Comparison of ENCODE assay signal across 9 cellular contexts in genomic region chr17:38429476-38430100, GRCh38. TPM values are rescaled to one million over a fixed set of nuclear protein-coding genes. Genes with fewer than 3 reads are reported as not detected.
DNase-seq lines count a peak whose midpoint lies in the region; ATAC-seq, FAIRE-seq and TF ChIP-seq lines count a peak whose summit lies in the region.
"Had no signal": no experiment of that assay in that cellular context is flagged by ENCODE, and none has a peak within 500 bp of the region (broad histone marks: within the 10 kb centered on the region; RNA-seq: fewer than 3 reads in every experiment).

No MANE protein-coding gene starts in this region.

- H3K79me2 ChIP-seq in OCI-LY3 (ENCODE audit: low read length) (no peaks in the 10 kb centered on the region), H1 (ENCODE audit: control insufficient read depth in 1 of 2, insufficient read depth in 2 of 2, low read length in 2 of 2) (peaks cover 0 to 60% of the 10 kb centered on the region in 2 experiments; a peak in 2 of 4 replicates)

- no peak overlapping the region for H2BK120ac ChIP-seq in H1 (replicated peaks; ENCODE audit: low read depth, low read length)

- DNase-seq in AG10803 (ENCODE audit: low read depth) (no peak), H1 (ENCODE audit: low read depth in 1 of 2, low spot score in 2 of 2) (no peak), neural crest cell (ENCODE audit: low read depth, low spot score) (no peak), GM19239 (ENCODE audit: insufficient read length, low spot score) (no peak), activated gamma-delta T cell (lab: John Stamatoyannopoulos, UW) (no peak), A172 (ENCODE audit: low spot score) (no peak)
- DNase-seq: effector memory CD4-positive, alpha-beta T cell had no signal

- H3K18ac ChIP-seq in H1 (ENCODE audit: extremely low read depth, low read length) = peak overlapping the region; percentile 4

- H2AFZ ChIP-seq in OCI-LY3 (ENCODE audit: low read depth, low read length) = no peak overlapping the region
- H2AFZ ChIP-seq in H1 (ENCODE audit: low read length) = no peak overlapping the region

- no peak overlapping the region for H3K4ac ChIP-seq in H1 (replicated peaks; ENCODE audit: insufficient read length, low read depth, low read length)

- H3K27ac Mint-ChIP-seq in neural crest cell (ENCODE audit: unreplicated experiment) = no peak overlapping the region

- H3K9ac ChIP-seq in OCI-LY3 (ENCODE audit: low read length) (peak overlapping the region; percentile 75; the same call in 1 of the 2 replicates), H1 (replicated peaks in 1 of 4; ENCODE audit: extremely low read depth in 1 of 4, low read depth in 3 of 4, low read length in 3 of 4) (no peak overlapping the region; a peak in 1 of 7 replicates)

- H3K56ac ChIP-seq in H1 (replicated peaks; ENCODE audit: insufficient read length, low read depth, low read length) = no peak overlapping the region

- H2BK5ac ChIP-seq in H1 (ENCODE audit: low read depth, low read length) = 0 out of 2 replicates have a peak overlapping the region, but pooled peaks have one; percentile 1

- no peak overlapping the region for H3K23ac ChIP-seq in H1 (ENCODE audit: insufficient read length)

- H2AK5ac ChIP-seq in H1 (ENCODE audit: low read depth, low read length) = no peak overlapping the region

- POLR2A ChIA-PET in H1 (lab: Charles Lee; ENCODE audit: partially characterized antibody) = interaction anchor here (0.9 to 7.6 kb wide), 10 partner anchors 8 to 29 kb away, joined by 3 to 72 read pairs (median 6); no protein-coding TSS in a partner anchor

- TF ChIP-seq EP300 in H1 (IDR thresholded peaks at IDR 0.05; ENCODE audit: borderline replicate concordance in 1 of 2, low read depth in 2 of 2, low read length in 2 of 2) = no peak

- no peaks in the 10 kb centered on the region for H3K9me3 ChIP-seq in OCI-LY3 (ENCODE audit: insufficient read depth, low read length)
- H3K9me3 ChIP-seq in H1 (ENCODE audit: insufficient read depth in 2 of 2, low read depth in 1 of 2, low read length in 1 of 2) = no peaks in the 10 kb centered on the region

- no peak for TF ChIP-seq RAD21 in H1 (IDR thresholded peaks at IDR 0.05 in 1 of 2, conservative IDR thresholded peaks at IDR 0.05 in 1 of 2; ENCODE audit: low read depth in 2 of 2, low read length in 2 of 2)

- H3K4me3 Mint-ChIP-seq in neural crest cell = peak overlapping the region; percentile 82

- H3K23me2 ChIP-seq in H1 (ENCODE audit: low read depth, low read length) = peaks cover 6% of the 10 kb centered on the region

- H4K20me1 ChIP-seq in OCI-LY3 (ENCODE audit: insufficient read depth, low read length) (no peaks in the 10 kb centered on the region), H1 (replicated peaks in 1 of 2; ENCODE audit: control insufficient read depth in 1 of 2, insufficient read depth in 2 of 2, low read length in 2 of 2) (peaks cover 4 to 10% of the 10 kb centered on the region in 2 experiments)

- H3K14ac ChIP-seq in H1 (ENCODE audit: insufficient read length) = no peak overlapping the region

- no peak for TF ChIP-seq POLR2A in H1 (IDR thresholded peaks at IDR 0.05; ENCODE audit: control extremely low read depth in 1 of 2, low read depth in 2 of 2, low read length in 2 of 2)

- H3K27ac ChIP-seq in OCI-LY3 (ENCODE audit: low read length) = no peak overlapping the region
- H3K27ac ChIP-seq in H1 (ENCODE audit: low read depth, low read length) = no peak overlapping the region; the same call in 1 of the 2 replicates

- H3K27me3 ChIP-seq in OCI-LY3 (ENCODE audit: low read depth, low read length) = peaks cover 11% of the 10 kb centered on the region
- no peaks in the 10 kb centered on the region for H3K27me3 ChIP-seq in H1 (replicated peaks in 1 of 4; ENCODE audit: control insufficient read depth in 3 of 4, extremely low read depth in 1 of 4, insufficient read depth in 3 of 4, low read length in 3 of 4)

- H3K27me3 Mint-ChIP-seq in neural crest cell (ENCODE audit: low read depth) = peaks cover 34% of the 10 kb centered on the region

- H3K36me3 ChIP-seq in OCI-LY3 (replicated peaks; ENCODE audit: low read depth, low read length) (no peaks in the 10 kb centered on the region), H1 (ENCODE audit: control insufficient read depth in 2 of 4, insufficient read depth in 4 of 4, low read length in 3 of 4) (no peaks in the 10 kb centered on the region)

- H3K79me1 ChIP-seq in H1 (ENCODE audit: low read depth, low read length) = peaks cover 14% of the 10 kb centered on the region

- H4K5ac ChIP-seq in H1 (ENCODE audit: insufficient read length, low read depth, low read length) = no peak overlapping the region

- no peak overlapping the region for H4K8ac ChIP-seq in H1 (ENCODE audit: extremely low read depth, insufficient read depth, low read length)

- H3K4me2 ChIP-seq in OCI-LY3 (ENCODE audit: low read length) (peak overlapping the region; percentile 94), H1 (ENCODE audit: insufficient read depth in 1 of 2, low read depth in 2 of 2, low read length in 2 of 2) (peak overlapping the region; percentile 81 to 90)

- H3K9me3 Mint-ChIP-seq in neural crest cell = no peaks in the 10 kb centered on the region

- H3K4me3 ChIP-seq in AG10803 (ENCODE audit: low read length) (peak overlapping the region; percentile 63), OCI-LY3 (ENCODE audit: low read length) (peak overlapping the region; percentile 93), H1 (ENCODE audit: extremely low read depth in 1 of 4, insufficient read depth in 2 of 4, low read depth in 3 of 4, low read length in 4 of 4) (peak overlapping the region; percentile 66 to 91 (median 72); a peak in 7 of 8 replicates)

- TF ChIP-seq CTCF in AG10803 (conservative IDR thresholded peaks at IDR 0.05; ENCODE audit: low read length) (no peak), OCI-LY3 (IDR thresholded peaks at IDR 0.05; ENCODE audit: low read depth, low read length) (no peak), H1 (IDR thresholded peaks at IDR 0.05; ENCODE audit: control extremely low read depth in 1 of 3, insufficient read depth in 1 of 3, low read depth in 1 of 3, low read length in 3 of 3) (no peak), neural crest cell (conservative IDR thresholded peaks at IDR 0.05) (no peak)

- H3K4me1 ChIP-seq in OCI-LY3 (ENCODE audit: low read length) (peaks cover 17% of the 10 kb centered on the region), H1 (replicated peaks in 1 of 4; ENCODE audit: control insufficient read depth in 3 of 4, insufficient read depth in 4 of 4, low read length in 3 of 4) (peaks cover 19 to 29% (median 25%) of the 10 kb centered on the region in 4 experiments)

- no peak overlapping the region for H4K91ac ChIP-seq in H1 (replicated peaks; ENCODE audit: insufficient read length, low read length)

- CTCF ChIA-PET in H1 (lab: Charles Lee; ENCODE audit: partially characterized antibody) = interaction anchor here (1.0 to 24.5 kb wide), 8 partner anchors 10 to 238 kb away, joined by 3 to 400 read pairs (median 5); partner anchors contain the start of genes GPR179 and SOCS7

- no peak for ATAC-seq in HG02610 (IDR thresholded peaks at IDR 0.05; ENCODE audit: unreplicated experiment)

- H3K36me3 Mint-ChIP-seq in neural crest cell (ENCODE audit: low read depth) = no peaks in the 10 kb centered on the region

- H2BK12ac ChIP-seq in H1 (ENCODE audit: low read depth, low read length) = no peak overlapping the region; the same call in 1 of the 2 replicates

- peaks cover 63% of the 10 kb centered on the region for H3K4me1 Mint-ChIP-seq in neural crest cell

- FAIRE-seq in H1 (lab: Jason Lieb, UNC) (no peak), GM19239 (lab: Jason Lieb, UNC) (no peak)

- H2BK15ac ChIP-seq in H1 (ENCODE audit: low read length) = no peak overlapping the region

- WGBS in H1 (ENCODE audit: extremely low coverage in 1 of 2, insufficient coverage in 1 of 2, insufficient read length in 1 of 2, insufficient replicate concordance in 2 of 2, low coverage in 1 of 2, low lambda C conversion rate in 2 of 2, missing lambda C conversion rate in 1 of 2), 2 experiments = 67% methylated on average over 9 of the region's 9 CpGs; no CpG with 5 or more reads in 1 of the 2 experiments

- no peak overlapping the region for H2BK20ac ChIP-seq in H1 (ENCODE audit: low read length)

TF ChIP-seq in H1, 55 proteins besides CTCF, POLR2A, EP300 and RAD21:
- TF ChIP-seq SIN3A (conservative IDR thresholded peaks at IDR 0.05 in 1 of 2, IDR thresholded peaks at IDR 0.05 in 1 of 2; ENCODE audit: low read depth in 1 of 2, low read length in 2 of 2) (peak in 1 of 2 experiments; percentile 4; a peak in 1 of 4 replicates), SIRT6 (IDR thresholded peaks at IDR 0.05; ENCODE audit: low read length) (no peak), TBP (IDR thresholded peaks at IDR 0.05; ENCODE audit: low read depth, low read length) (no peak)

RNA-seq across cellular contexts. Expression of gene ARHGAP23, which starts 1.3 kb away (rescaled TPM):
- 107 and 108 TPM in 2 replicates for total RNA-seq in H1 (2021; fragmentation: NEBNext Ultra II Directional; extraction: Animal tissue kit (Norgen Biotek cat#: 25700))
- 16.3 and 28.6 TPM in 2 replicates for polyA plus RNA-seq in H1 (2011; rRNA removed)
- polyA plus RNA-seq in H1 (2011; cell fraction: cytosol; rRNA removed) = 21.0 TPM
- 52.6 TPM for polyA plus RNA-seq in H1 (2011; cell fraction: nucleus; rRNA removed)
- polyA plus RNA-seq in H1 (2012, experiment 1 of 2) = 39.3 to 66.4 TPM (median 42.6 TPM) in 4 replicates
- polyA plus RNA-seq in H1 (2012, experiment 2 of 2) = 39.0 TPM
- 43.2 TPM for polyA plus RNA-seq in H1 (2013, experiment 1 of 2)
- 43.6 TPM for polyA plus RNA-seq in H1 (2013, experiment 2 of 2)
- polyA minus RNA-seq in H1 (2011; rRNA and poly(A)+ RNA removed) = 23.8 and 36.4 TPM in 2 replicates
- polyA minus RNA-seq in H1 (2011; cell fraction: cytosol; rRNA and poly(A)+ RNA removed) = 25.8 TPM
- polyA minus RNA-seq in H1 (2011; cell fraction: nucleus; rRNA and poly(A)+ RNA removed) = 69.0 TPM
- total RNA-seq in neural crest cell = 25.7 and 30.0 TPM in 2 replicates
- 48.9 and 68.6 TPM in 2 replicates for total RNA-seq in A172 (2014; rRNA removed; shearing (Covaris generic))
